19 cellular contexts compared by ENCODE assay signal in the genomic region with DNA sequence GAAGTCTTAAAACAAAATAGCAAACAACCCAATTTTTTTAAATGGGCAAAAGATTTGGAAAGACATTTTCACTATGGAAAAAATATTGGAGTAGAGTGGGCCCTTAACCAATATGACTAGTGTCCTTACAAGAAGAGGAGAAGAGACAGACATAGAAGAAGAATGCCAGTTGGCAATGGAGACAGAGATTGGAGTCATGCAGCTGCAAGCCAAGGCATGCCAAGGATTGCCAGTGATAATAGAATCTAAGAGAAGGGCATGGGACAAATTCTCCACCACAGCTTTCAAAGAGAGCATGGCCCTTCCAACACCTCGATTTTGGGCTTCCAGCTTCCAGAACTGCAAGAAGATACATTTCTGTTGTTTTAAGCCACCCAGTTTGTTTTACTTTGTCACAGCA.
DNase-seq lines count a peak whose midpoint lies in the region; ATAC-seq, FAIRE-seq and TF ChIP-seq lines count a peak whose summit lies in the region.
"Had no signal": no experiment of that assay in that cellular context is flagged by ENCODE, and none has a peak within 500 bp of the region (broad histone marks: within the 10 kb centered on the region; RNA-seq: fewer than 3 reads in every experiment).

No MANE protein-coding gene starts in this region.

- no peaks in the 10 kb centered on the region for H3K36me3 ChIP-seq in H1 (ENCODE audit: control insufficient read depth in 2 of 4, insufficient read depth in 4 of 4, low read length in 3 of 4)
- H3K36me3 ChIP-seq: BLaER1 treated with 17β-estradiol and CSF1 and Interleukin-3, amounts not matched to agents 10 nM and 100 nM; HAP-1 had no signal

- H4K5ac ChIP-seq in H1 (ENCODE audit: insufficient read length, low read depth, low read length): no peak overlapping the region

- intact Hi-C loops in posterior cingulate gyrus (cut with DNase I): no loop called here

- no peak overlapping the region for H3K4me2 ChIP-seq in A549
- H3K4me2 ChIP-seq in H1 (ENCODE audit: insufficient read depth in 1 of 2, low read depth in 2 of 2, low read length in 2 of 2): no peak overlapping the region
- H3K4me2 ChIP-seq: BLaER1 treated with 17β-estradiol and CSF1 and Interleukin-3, amounts not matched to agents 10 nM and 100 nM had no signal

- H3K14ac ChIP-seq in H1 (ENCODE audit: insufficient read length): no peak overlapping the region

- no peak for TF ChIP-seq CTCF in A549 (IDR thresholded peaks at IDR 0.05)
- TF ChIP-seq CTCF in RWPE1 (conservative IDR thresholded peaks at IDR 0.05; ENCODE audit: low read depth): no peak
- no peak for TF ChIP-seq CTCF in H1 (IDR thresholded peaks at IDR 0.05; ENCODE audit: control extremely low read depth in 1 of 3, insufficient read depth in 1 of 3, low read depth in 1 of 3, low read length in 3 of 3)
- no peak for TF ChIP-seq CTCF in foreskin keratinocyte (conservative IDR thresholded peaks at IDR 0.05)

- TF ChIP-seq EP300 in A549 (IDR thresholded peaks at IDR 0.05) (no peak), H1 (IDR thresholded peaks at IDR 0.05; ENCODE audit: borderline replicate concordance in 1 of 2, low read depth in 2 of 2, low read length in 2 of 2) (no peak)

- no peak overlapping the region for H3K23ac ChIP-seq in H1 (ENCODE audit: insufficient read length)

- no peak for TF ChIP-seq POLR2A in A549 (IDR thresholded peaks at IDR 0.05; ENCODE audit: low read length)
- TF ChIP-seq POLR2A in H1 (IDR thresholded peaks at IDR 0.05; ENCODE audit: control extremely low read depth in 1 of 2, low read depth in 2 of 2, low read length in 2 of 2): no peak

- H2BK15ac ChIP-seq in H1 (ENCODE audit: low read length): 0 out of 2 replicates have a peak overlapping the region, but pooled peaks have one; percentile 21

- H4K91ac ChIP-seq in H1 (replicated peaks; ENCODE audit: insufficient read length, low read length): no peak overlapping the region

- no peak overlapping the region for H2BK120ac ChIP-seq in H1 (replicated peaks; ENCODE audit: low read depth, low read length)

- H3K9ac ChIP-seq in H1 (replicated peaks in 1 of 4; ENCODE audit: extremely low read depth in 1 of 4, low read depth in 3 of 4, low read length in 3 of 4): no peak overlapping the region
- H3K9ac ChIP-seq: BLaER1 treated with 17β-estradiol and CSF1 and Interleukin-3, amounts not matched to agents 10 nM and 100 nM had no signal

- CTCF ChIA-PET in A549 (lab: Yijun Ruan, JAX): interaction anchor here (1.4 to 1.8 kb wide), 3 partner anchors 94 to 97 kb away, joined by 3 to 4 read pairs (median 3); no protein-coding TSS in a partner anchor
- CTCF ChIA-PET in RWPE1 (lab: Yijun Ruan, JAX): no interaction called here
- CTCF ChIA-PET in H1 (lab: Charles Lee; ENCODE audit: partially characterized antibody): interaction anchor here (1.1 kb wide), 1 partner anchor 24 kb away, joined by 3 read pairs; no protein-coding TSS in a partner anchor

- POLR2A ChIA-PET in A549 (lab: Yijun Ruan, JAX): no interaction called here
- POLR2A ChIA-PET in RWPE1 (lab: Yijun Ruan, JAX; ENCODE audit: low non-redundant PET): no interaction called here
- POLR2A ChIA-PET in H1 (lab: Charles Lee; ENCODE audit: partially characterized antibody): no interaction called here

- H3K9me3 ChIP-seq in A549 (no peaks in the 10 kb centered on the region), H1 (ENCODE audit: insufficient read depth in 2 of 2, low read depth in 1 of 2, low read length in 1 of 2) (no peaks in the 10 kb centered on the region)
- H3K9me3 ChIP-seq: BLaER1 treated with 17β-estradiol and CSF1 and Interleukin-3, amounts not matched to agents 10 nM and 100 nM; HAP-1 had no signal

- H3K56ac ChIP-seq in H1 (replicated peaks; ENCODE audit: insufficient read length, low read depth, low read length): no peak overlapping the region

- H3K4ac ChIP-seq in H1 (replicated peaks; ENCODE audit: insufficient read length, low read depth, low read length): no peak overlapping the region

- H2AFZ ChIP-seq in H1 (ENCODE audit: low read length): 0 out of 2 replicates have a peak overlapping the region, but pooled peaks have one; percentile 16

- H3K27ac ChIP-seq in A549: peak overlapping the region; percentile 27 to 79; a peak in 1 of 6 replicates
- no peak overlapping the region for H3K27ac ChIP-seq in RWPE1
- H3K27ac ChIP-seq in H1 (ENCODE audit: low read depth, low read length): no peak overlapping the region
- peak overlapping the region; percentile 41 for H3K27ac ChIP-seq in foreskin keratinocyte
- H3K27ac ChIP-seq: BLaER1 treated with 17β-estradiol and CSF1 and Interleukin-3, amounts not matched to agents 10 nM and 100 nM had no signal

- FAIRE-seq in A549 (lab: Jason Lieb, UNC) (no peak), H1 (lab: Jason Lieb, UNC) (no peak)
- FAIRE-seq: GM18507, HepG2, HTR-8/SVneo had no signal

- H3K27me3 ChIP-seq in H1 (replicated peaks in 1 of 4; ENCODE audit: control insufficient read depth in 3 of 4, extremely low read depth in 1 of 4, insufficient read depth in 3 of 4, low read length in 3 of 4) (no peaks in the 10 kb centered on the region), foreskin keratinocyte (no peaks in the 10 kb centered on the region)
- H3K27me3 ChIP-seq: BLaER1 treated with 17β-estradiol and CSF1 and Interleukin-3, amounts not matched to agents 10 nM and 100 nM had no signal

- no peaks in the 10 kb centered on the region for H3K79me2 ChIP-seq in H1 (ENCODE audit: control insufficient read depth in 1 of 2, insufficient read depth in 2 of 2, low read length in 2 of 2)

- H2BK12ac ChIP-seq in H1 (ENCODE audit: low read depth, low read length): no peak overlapping the region

- DNase-seq in A549 (ENCODE audit: low read depth in 1 of 2, low spot score in 1 of 2) (no peak), RWPE1 (ENCODE audit: low spot score) (peak; percentile 33), H1 (ENCODE audit: low read depth in 1 of 2, low spot score in 2 of 2) (no peak), foreskin keratinocyte (peak; percentile 69 to 85), NCI-H345 (lab: John Stamatoyannopoulos, UW) (no peak), NCI-H510A (lab: John Stamatoyannopoulos, UW) (no peak), posterior cingulate gyrus (no peak)
- DNase-seq: 8988T; ACHN; Calu3; CD4-positive, CD25-positive, alpha-beta regulatory T cell; DMS 273 treated with DMSO at 0.1 percent for 48 hours; GOT3 had no signal

- no peaks in the 10 kb centered on the region for H3K23me2 ChIP-seq in H1 (ENCODE audit: low read depth, low read length)

- ATAC-seq in A549 (no peak), foreskin keratinocyte (peak; percentile 90), GM19351 (IDR thresholded peaks at IDR 0.05; ENCODE audit: unreplicated experiment) (no peak)
- ATAC-seq: HepG2 had no signal

- H4K8ac ChIP-seq in H1 (ENCODE audit: extremely low read depth, insufficient read depth, low read length): no peak overlapping the region

- H2BK20ac ChIP-seq in H1 (ENCODE audit: low read length): no peak overlapping the region

- no peaks in the 10 kb centered on the region for H3K79me1 ChIP-seq in H1 (ENCODE audit: low read depth, low read length)

- H3K4me3 ChIP-seq in A549 (no peak overlapping the region), H1 (ENCODE audit: extremely low read depth in 1 of 4, insufficient read depth in 2 of 4, low read depth in 3 of 4, low read length in 4 of 4) (no peak overlapping the region)
- H3K4me3 ChIP-seq: BLaER1 treated with 17β-estradiol and CSF1 and Interleukin-3, amounts not matched to agents 10 nM and 100 nM; HAP-1 had no signal

- H3K4me1 ChIP-seq in A549 (peaks cover 20% of the 10 kb centered on the region), H1 (replicated peaks in 1 of 4; ENCODE audit: control insufficient read depth in 3 of 4, insufficient read depth in 4 of 4, low read length in 3 of 4) (no peaks in the 10 kb centered on the region), foreskin keratinocyte (peaks cover 20% of the 10 kb centered on the region)
- H3K4me1 ChIP-seq: HAP-1 had no signal

- no peaks in the 10 kb centered on the region for H4K20me1 ChIP-seq in H1 (replicated peaks in 1 of 2; ENCODE audit: control insufficient read depth in 1 of 2, insufficient read depth in 2 of 2, low read length in 2 of 2)
- H4K20me1 ChIP-seq: BLaER1 treated with 17β-estradiol and CSF1 and Interleukin-3, amounts not matched to agents 10 nM and 100 nM had no signal

- TF ChIP-seq RAD21 in A549 (conservative IDR thresholded peaks at IDR 0.05 in 1 of 2, IDR thresholded peaks at IDR 0.05 in 1 of 2) (no peak), H1 (IDR thresholded peaks at IDR 0.05 in 1 of 2, conservative IDR thresholded peaks at IDR 0.05 in 1 of 2; ENCODE audit: low read depth in 2 of 2, low read length in 2 of 2) (no peak)

- no peak overlapping the region for H2BK5ac ChIP-seq in H1 (ENCODE audit: low read depth, low read length)

- 7% methylated on average over 1 of the region's 1 CpG for WGBS in A549 (ENCODE audit: missing lambda C conversion rate)
- WGBS in H1 (ENCODE audit: extremely low coverage in 1 of 2, insufficient coverage in 1 of 2, insufficient read length in 1 of 2, insufficient replicate concordance in 2 of 2, low coverage in 1 of 2, low lambda C conversion rate in 2 of 2, missing lambda C conversion rate in 1 of 2), 2 experiments: 76% methylated on average over 1 of the region's 1 CpG; no CpG with 5 or more reads in 1 of the 2 experiments

- H3K18ac ChIP-seq in H1 (ENCODE audit: extremely low read depth, low read length): no peak overlapping the region

- no peak overlapping the region for H2AK5ac ChIP-seq in H1 (ENCODE audit: low read depth, low read length)

TF ChIP-seq in A549, 52 proteins besides CTCF, POLR2A, EP300 and RAD21 (continues in another document):
- TF ChIP-seq ZFP36 (IDR thresholded peaks at IDR 0.05; ENCODE audit: borderline replicate concordance, partially characterized antibody) (no peak), NR3C1 (IDR thresholded peaks at IDR 0.05) (no peak), MAZ (IDR thresholded peaks at IDR 0.05; ENCODE audit: borderline replicate concordance, low read depth, low read length) (no peak), FOSL2 (IDR thresholded peaks at IDR 0.05) (no peak), FOSL2 (CRISPR knock-in tag; IDR thresholded peaks at IDR 0.05) (no peak), CEBPB (IDR thresholded peaks at IDR 0.05) (no peak)

TF ChIP-seq in H1, 55 proteins besides CTCF, POLR2A, EP300 and RAD21:
- no peak for TF ChIP-seq TAF7 (optimal IDR thresholded peaks at IDR 0.05; ENCODE audit: borderline replicate concordance, low read depth, low read length)
- no peak for TF ChIP-seq NRF1 (IDR thresholded peaks at IDR 0.05; ENCODE audit: low read depth, low read length)
- TF ChIP-seq SUZ12 (IDR thresholded peaks at IDR 0.05; ENCODE audit: low read length): no peak
- TF ChIP-seq, protein P1, sequence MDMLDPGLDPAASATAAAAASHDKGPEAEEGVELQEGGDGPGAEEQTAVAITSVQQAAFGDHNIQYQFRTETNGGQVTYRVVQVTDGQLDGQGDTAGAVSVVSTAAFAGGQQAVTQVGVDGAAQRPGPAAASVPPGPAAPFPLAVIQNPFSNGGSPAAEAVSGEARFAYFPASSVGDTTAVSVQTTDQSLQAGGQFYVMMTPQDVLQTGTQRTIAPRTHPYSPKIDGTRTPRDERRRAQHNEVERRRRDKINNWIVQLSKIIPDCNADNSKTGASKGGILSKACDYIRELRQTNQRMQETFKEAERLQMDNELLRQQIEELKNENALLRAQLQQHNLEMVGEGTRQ (IDR thresholded peaks at IDR 0.05; ENCODE audit: low read length): no peak
- TF ChIP-seq EGR1 (IDR thresholded peaks at IDR 0.05; ENCODE audit: borderline replicate concordance, low read depth, low read length): no peak
TF ChIP-seq in H1: peak in this region for 0.

Comparison
In these comparisons a context has a peak if more than half of its experiments do, and no peak if none do; other contexts are left out.
1. DNase-seq: peak in RWPE1 (single experiment) and foreskin keratinocyte (2 of 2); none in A549 (0 of 2), H1 (0 of 2), NCI-H345 (single experiment), NCI-H510A (single experiment) and posterior cingulate gyrus (0 of 10).
2. H3K27ac ChIP-seq: peak in A549 (2 of 2) and foreskin keratinocyte (single experiment); none in RWPE1 (single experiment) and H1 (single experiment).